ENCODE assay signal across 34 cellular contexts in the genomic region with DNA sequence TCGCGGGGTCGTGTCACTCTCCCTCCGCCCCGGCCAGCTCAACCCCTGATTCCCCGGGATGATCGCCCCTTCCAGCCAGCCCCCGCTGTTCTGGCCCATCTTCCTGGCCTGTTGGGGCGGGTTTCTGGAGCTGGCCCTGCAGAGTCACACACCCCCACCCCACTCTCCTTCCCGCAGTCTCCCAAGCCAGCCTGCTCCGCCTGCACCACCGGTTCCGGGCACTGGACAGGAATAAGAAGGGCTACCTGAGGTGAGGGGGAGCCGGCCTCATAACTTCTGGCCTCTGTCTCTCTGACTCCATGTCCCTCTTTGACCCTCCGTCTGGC. TPM values are rescaled to one million over a fixed set of nuclear protein-coding genes. Genes with fewer than 3 reads are reported as not detected.
DNase-seq lines count a peak whose midpoint lies in the region; ATAC-seq and TF ChIP-seq lines count a peak whose summit lies in the region.
"Had no signal": no experiment of that assay in that cellular context is flagged by ENCODE, and none has a peak within 500 bp of the region (broad histone marks: within the 10 kb centered on the region; RNA-seq: fewer than 3 reads in every experiment).

No MANE protein-coding gene starts in this region.

- H3K4me2 ChIP-seq in H9 (ENCODE audit: insufficient read depth, insufficient read length, low read length) (no peak overlapping the region), mesendoderm (ENCODE audit: low read length) (no peak overlapping the region)
- H3K4me2 ChIP-seq: BLaER1 treated with 17β-estradiol and CSF1 and Interleukin-3, amounts not matched to agents 10 nM and 100 nM had no signal

- H3K4me3 ChIP-seq in mesendoderm (ENCODE audit: low read length), result no peak overlapping the region
- H3K4me3 ChIP-seq: BLaER1 treated with 17β-estradiol and CSF1 and Interleukin-3, amounts not matched to agents 10 nM and 100 nM; SK-N-MC had no signal

- H3K9ac ChIP-seq in H9 (ENCODE audit: extremely low read depth, insufficient read length, low read length) (no peak overlapping the region), mesendoderm (ENCODE audit: low read length) (no peak overlapping the region)
- H3K9ac ChIP-seq: BLaER1 treated with 17β-estradiol and CSF1 and Interleukin-3, amounts not matched to agents 10 nM and 100 nM had no signal

- H3K23ac ChIP-seq in H9 (ENCODE audit: insufficient read length, low read depth, low read length) (no peak overlapping the region), mesendoderm (ENCODE audit: low read length) (no peak overlapping the region)

- H4K5ac ChIP-seq in H9 (ENCODE audit: insufficient read length, low read depth, low read length) (no peak overlapping the region), mesendoderm (ENCODE audit: low read length) (no peak overlapping the region)

- H2BK5ac ChIP-seq in H9 (ENCODE audit: insufficient read length, low read length) (no peak overlapping the region), mesendoderm (ENCODE audit: low read length) (no peak overlapping the region)

- no peak overlapping the region for H2AFZ ChIP-seq in H9 (ENCODE audit: low read length)

- no peak overlapping the region for H3K27ac ChIP-seq in H9 (ENCODE audit: insufficient read length, low read depth, low read length)
- no peak overlapping the region for H3K27ac ChIP-seq in mesendoderm (ENCODE audit: low read depth, low read length)
- H3K27ac ChIP-seq: ascending aorta; BLaER1 treated with 17β-estradiol and CSF1 and Interleukin-3, amounts not matched to agents 10 nM and 100 nM; psoas muscle; RWPE1; SK-N-MC had no signal

- no peak for DNase-seq in H9
- peak; percentile 90 for DNase-seq in chondrocyte (ENCODE audit: low spot score)
- DNase-seq in left kidney (ENCODE audit: low read depth, low spot score), result peak; percentile 1
- no peak for DNase-seq in mesendoderm
- no peak for DNase-seq in activated T-cell treated with anti-CD3 and anti-CD28 coated beads, Interleukin-2, amount 50 U/mL, for 1 hour
- no peak for DNase-seq in NCI-H2107 treated with DMSO at 0.1 percent for 48 hours (lab: John Stamatoyannopoulos, UW; ENCODE audit: unreplicated experiment)
- DNase-seq: ACHN; activated CD4-positive, alpha-beta T cell treated with anti-CD3 and anti-CD28 coated beads, Interleukin-2, amount 50 U/mL, for 48 hours; COR-L47; dermis blood vessel endothelial cell; GDM1; Karpas-422; kidney glomerular epithelial cell; naive B cell; NCI-H1436; NCI-H2081 treated with DMSO at 0.1 percent for 48 hours; NCI-H345; NCI-H774; stimulated activated CD8-positive, alpha-beta memory T cell treated with anti-CD3 and anti-CD28 coated beads, Interleukin-4, amount 100 ng/mL, for 48 hours had no signal

- no peak overlapping the region for H3K4ac ChIP-seq in H9 (ENCODE audit: low read depth, low read length)
- no peak overlapping the region for H3K4ac ChIP-seq in mesendoderm (ENCODE audit: low read depth, low read length)

- H3K23me2 ChIP-seq in H9 (ENCODE audit: insufficient read length, low read depth, low read length, poor library complexity, severe bottlenecking), result peaks cover 9% of the 10 kb centered on the region

- no CpG with 5 or more reads among the region's 15 CpGs for WGBS in H9 (ENCODE audit: extremely low coverage, insufficient read length, low lambda C conversion rate)
- WGBS in mesendoderm (ENCODE audit: extremely low coverage, insufficient coverage, low lambda C conversion rate), result no CpG with 5 or more reads among the region's 15 CpGs

- H3K79me1 ChIP-seq in H9 (ENCODE audit: insufficient read depth, low read depth, low read length, poor library complexity, severe bottlenecking) (no peaks in the 10 kb centered on the region), mesendoderm (ENCODE audit: low read length) (no peaks in the 10 kb centered on the region)

- H3K4me1 ChIP-seq in H9 (ENCODE audit: insufficient read depth, low read length) (no peaks in the 10 kb centered on the region), mesendoderm (ENCODE audit: control insufficient read depth, low read depth, low read length) (no peaks in the 10 kb centered on the region)
- H3K4me1 ChIP-seq: ascending aorta, psoas muscle had no signal

- H3K18ac ChIP-seq in H9 (ENCODE audit: insufficient read length, low read depth, low read length) (no peak overlapping the region), mesendoderm (ENCODE audit: low read length) (no peak overlapping the region)

- H3K9me3 Mint-ChIP-seq in H9 (peaks cover 8 to 13% of the 10 kb centered on the region in 2 experiments; a peak in 4 of 5 replicates), chondrocyte (ENCODE audit: low read depth) (no peaks in the 10 kb centered on the region)
- H3K9me3 Mint-ChIP-seq in stimulated activated memory B cell treated with anti-CD40 and anti-IgM and Interleukin-4, amounts not matched to agents 10 μg/mL and 1 μg/mL and 100 μg/mL, for 72 hours, result no peaks in the 10 kb centered on the region
- H3K9me3 Mint-ChIP-seq: activated naive CD4-positive, alpha-beta T cell treated with anti-CD3 and anti-CD28 coated beads, Interleukin-2, amount 50 U/mL, for 72 hours; activated T-helper 17 cell treated with anti-CD3 and anti-CD28 coated beads, Interleukin-2, amount 50 U/mL, for 72 hours; type B pancreatic cell had no signal

- H2AK5ac ChIP-seq in H9 (ENCODE audit: insufficient read length, low read length) (no peak overlapping the region), mesendoderm (ENCODE audit: low read length) (no peak overlapping the region)

- H2BK12ac ChIP-seq in H9 (ENCODE audit: insufficient read length, low read depth, low read length), result no peak overlapping the region

- H3K36me3 ChIP-seq in mesendoderm (ENCODE audit: control insufficient read depth, insufficient read depth, low read length), result no peaks in the 10 kb centered on the region
- H3K36me3 ChIP-seq: ascending aorta; BLaER1 treated with 17β-estradiol and CSF1 and Interleukin-3, amounts not matched to agents 10 nM and 100 nM had no signal

- H3K27me3 Mint-ChIP-seq in H9 (ENCODE audit: low read depth) (peaks cover 49% of the 10 kb centered on the region), chondrocyte (ENCODE audit: low read depth) (peaks cover 12% of the 10 kb centered on the region)
- peaks cover 61% of the 10 kb centered on the region for H3K27me3 Mint-ChIP-seq in stimulated activated memory B cell treated with anti-CD40 and anti-IgM and Interleukin-4, amounts not matched to agents 10 μg/mL and 1 μg/mL and 100 μg/mL, for 72 hours

- no peak overlapping the region for H3K14ac ChIP-seq in H9 (ENCODE audit: insufficient read depth, low read length)

- no peak overlapping the region for H2BK20ac ChIP-seq in H9 (ENCODE audit: low read depth, low read length, poor library complexity, severe bottlenecking)

- H4K20me1 ChIP-seq in H9 (ENCODE audit: control insufficient read depth, insufficient read depth, insufficient read length), result no peaks in the 10 kb centered on the region
- H4K20me1 ChIP-seq: BLaER1 treated with 17β-estradiol and CSF1 and Interleukin-3, amounts not matched to agents 10 nM and 100 nM had no signal

- no peak overlapping the region for H3K56ac ChIP-seq in H9 (ENCODE audit: insufficient read length, low read depth, low read length)
- no peak overlapping the region for H3K56ac ChIP-seq in mesendoderm (ENCODE audit: low read length)

- H3K27me3 ChIP-seq in H9 (ENCODE audit: insufficient read depth, low read length) (peaks cover 5% of the 10 kb centered on the region; the same call in 1 of the 2 replicates), mesendoderm (ENCODE audit: insufficient read depth, low read length, poor library complexity) (peaks cover 9% of the 10 kb centered on the region)
- H3K27me3 ChIP-seq: ascending aorta; BLaER1 treated with 17β-estradiol and CSF1 and Interleukin-3, amounts not matched to agents 10 nM and 100 nM had no signal

- peak overlapping the region; percentile 19 to 70; a peak in 3 of 5 replicates for H3K4me3 Mint-ChIP-seq in H9
- H3K4me3 Mint-ChIP-seq in chondrocyte (ENCODE audit: unreplicated experiment), result no peak overlapping the region
- peak overlapping the region; percentile 58 for H3K4me3 Mint-ChIP-seq in stimulated activated memory B cell treated with anti-CD40 and anti-IgM and Interleukin-4, amounts not matched to agents 10 μg/mL and 1 μg/mL and 100 μg/mL, for 72 hours
- H3K4me3 Mint-ChIP-seq: activated T-helper 17 cell treated with anti-CD3 and anti-CD28 coated beads, Interleukin-2, amount 50 U/mL, for 72 hours; type B pancreatic cell had no signal

- no peak overlapping the region for H4K8ac ChIP-seq in H9 (replicated peaks; ENCODE audit: insufficient read length, low read depth, low read length)
- H4K8ac ChIP-seq in mesendoderm (ENCODE audit: low read depth, low read length), result no peak overlapping the region

- H2BK15ac ChIP-seq in H9 (ENCODE audit: low read depth, low read length), result no peak overlapping the region
- no peak overlapping the region for H2BK15ac ChIP-seq in mesendoderm (replicated peaks; ENCODE audit: low read depth)

- H4K91ac ChIP-seq in H9 (ENCODE audit: insufficient read length, low read depth, low read length), result no peak overlapping the region

- H3K36me3 Mint-ChIP-seq in H9 (ENCODE audit: insufficient read depth in 1 of 3, low read depth in 3 of 3), result peaks cover 5 to 23% (median 10%) of the 10 kb centered on the region in 3 experiments; a peak in 6 of 7 replicates
- no peaks in the 10 kb centered on the region for H3K36me3 Mint-ChIP-seq in chondrocyte (ENCODE audit: low read depth)
- H3K36me3 Mint-ChIP-seq in stimulated activated memory B cell treated with anti-CD40 and anti-IgM and Interleukin-4, amounts not matched to agents 10 μg/mL and 1 μg/mL and 100 μg/mL, for 72 hours, result no peaks in the 10 kb centered on the region
- H3K36me3 Mint-ChIP-seq: activated naive CD4-positive, alpha-beta T cell treated with anti-CD3 and anti-CD28 coated beads, Interleukin-2, amount 50 U/mL, for 72 hours; type B pancreatic cell had no signal

- H3K4me1 Mint-ChIP-seq in H9 (peaks cover 2 to 8% of the 10 kb centered on the region in 2 experiments; a peak in 1 of 4 replicates), chondrocyte (ENCODE audit: low read depth) (no peaks in the 10 kb centered on the region)
- H3K4me1 Mint-ChIP-seq in stimulated activated memory B cell treated with anti-CD40 and anti-IgM and Interleukin-4, amounts not matched to agents 10 μg/mL and 1 μg/mL and 100 μg/mL, for 72 hours, result peaks cover 5% of the 10 kb centered on the region
- H3K4me1 Mint-ChIP-seq: activated T-helper 17 cell treated with anti-CD3 and anti-CD28 coated beads, Interleukin-2, amount 50 U/mL, for 72 hours had no signal

- no peak overlapping the region for H2BK120ac ChIP-seq in H9 (ENCODE audit: low read depth, low read length, poor library complexity, severe bottlenecking)
- H2BK120ac ChIP-seq in mesendoderm (ENCODE audit: low read depth, low read length), result no peak overlapping the region

- H3K27ac Mint-ChIP-seq in H9 (no peak overlapping the region), chondrocyte (ENCODE audit: unreplicated experiment) (no peak overlapping the region)
- no peak overlapping the region for H3K27ac Mint-ChIP-seq in stimulated activated memory B cell treated with anti-CD40 and anti-IgM and Interleukin-4, amounts not matched to agents 10 μg/mL and 1 μg/mL and 100 μg/mL, for 72 hours
- H3K27ac Mint-ChIP-seq: activated naive CD4-positive, alpha-beta T cell treated with anti-CD3 and anti-CD28 coated beads, Interleukin-2, amount 50 U/mL, for 72 hours; activated T-helper 17 cell treated with anti-CD3 and anti-CD28 coated beads, Interleukin-2, amount 50 U/mL, for 72 hours; type B pancreatic cell had no signal

- ATAC-seq in stimulated activated memory B cell treated with anti-CD40 and anti-IgM and Interleukin-4, amounts not matched to agents 10 μg/mL and 1 μg/mL and 100 μg/mL, for 72 hours, result no peak
- ATAC-seq in GM21529 (IDR thresholded peaks at IDR 0.05; ENCODE audit: unreplicated experiment), result no peak
- ATAC-seq: activated CD4-positive, CD25-positive, alpha-beta regulatory T cell treated with anti-CD3 and anti-CD28 coated beads, Interleukin-2, amount 50 U/mL, for 24 hours; activated naive CD4-positive, alpha-beta T cell treated with anti-CD3 and anti-CD28 coated beads, Interleukin-2, amount 50 U/mL, for 72 hours; activated T-helper 17 cell treated with anti-CD3 and anti-CD28 coated beads, Interleukin-2, amount 50 U/mL, for 72 hours; psoas muscle had no signal

- TF ChIP-seq CTCF in H9 (conservative IDR thresholded peaks at IDR 0.05), result no peak
- TF ChIP-seq CTCF in chondrocyte (IDR thresholded peaks at IDR 0.05), result no peak

- no peak overlapping the region for H3T11ph ChIP-seq in H9 (ENCODE audit: low read length)

- H3K79me2 ChIP-seq in H9 (ENCODE audit: insufficient read depth, low read length) (no peaks in the 10 kb centered on the region), mesendoderm (ENCODE audit: control insufficient read depth, insufficient read depth, low read length) (no peaks in the 10 kb centered on the region)

- H3K9me3 ChIP-seq in H9 (ENCODE audit: control insufficient read depth, low read depth, low read length), result no peaks in the 10 kb centered on the region
- H3K9me3 ChIP-seq: ascending aorta, psoas muscle had no signal

RNA-seq across cellular contexts. Expression of a gene that starts 0.6 kb away (rescaled TPM):
- total RNA-seq in H9 (2021) (1.1 and 1.4 TPM in 2 replicates), chondrocyte (not detected in 3 replicates)
- 0.04 TPM for polyA plus RNA-seq in mesendoderm (2013, experiment 1 of 2)
- 0.08 TPM for polyA plus RNA-seq in mesendoderm (2013, experiment 2 of 2)
- total RNA-seq: activated naive CD4-positive, alpha-beta T cell treated with anti-CD3 and anti-CD28 coated beads, Interleukin-2, amount 50 U/mL, for 72 hours; activated T-helper 17 cell treated with anti-CD3 and anti-CD28 coated beads, Interleukin-2, amount 50 U/mL, for 72 hours; ascending aorta; cardiac septum; dermis blood vessel endothelial cell; lung microvascular endothelial cell; psoas muscle; skeletal muscle tissue; T-helper 1 cell treated with Interleukin-12 subunit alpha and Interleukin-12 subunit beta and Interleukin-4 antibody, amounts not matched to agents 30 ng/mL and 1 ng/mL, for 36 hours had no signal

RNA-seq across cellular contexts. Expression of a gene that starts 42.4 kb away (rescaled TPM):
- total RNA-seq in H9 (2021), result 1.2 and 2.1 TPM in 2 replicates
- not detected in 3 replicates for total RNA-seq in chondrocyte
- 0.13 TPM for polyA plus RNA-seq in mesendoderm (2013, experiment 1 of 2)
- 0.11 TPM for polyA plus RNA-seq in mesendoderm (2013, experiment 2 of 2)
- total RNA-seq: activated naive CD4-positive, alpha-beta T cell treated with anti-CD3 and anti-CD28 coated beads, Interleukin-2, amount 50 U/mL, for 72 hours; activated T-helper 17 cell treated with anti-CD3 and anti-CD28 coated beads, Interleukin-2, amount 50 U/mL, for 72 hours; ascending aorta; cardiac septum; dermis blood vessel endothelial cell; lung microvascular endothelial cell; skeletal muscle tissue; T-helper 1 cell treated with Interleukin-12 subunit alpha and Interleukin-12 subunit beta and Interleukin-4 antibody, amounts not matched to agents 30 ng/mL and 1 ng/mL, for 36 hours had no signal

Comparison
In these comparisons a context has a peak if more than half of its experiments do, and no peak if none do; other contexts are left out.
1. DNase-seq: peak in chondrocyte (single experiment) and left kidney (single experiment); none in H9 (single experiment), mesendoderm (single experiment), activated T-cell treated with anti-CD3 and anti-CD28 coated beads, Interleukin-2, amount 50 U/mL, for 1 hour (single experiment) and NCI-H2107 treated with DMSO at 0.1 percent for 48 hours (single experiment).